1 cellular context compared by ENCODE assay signal in the genomic region with DNA sequence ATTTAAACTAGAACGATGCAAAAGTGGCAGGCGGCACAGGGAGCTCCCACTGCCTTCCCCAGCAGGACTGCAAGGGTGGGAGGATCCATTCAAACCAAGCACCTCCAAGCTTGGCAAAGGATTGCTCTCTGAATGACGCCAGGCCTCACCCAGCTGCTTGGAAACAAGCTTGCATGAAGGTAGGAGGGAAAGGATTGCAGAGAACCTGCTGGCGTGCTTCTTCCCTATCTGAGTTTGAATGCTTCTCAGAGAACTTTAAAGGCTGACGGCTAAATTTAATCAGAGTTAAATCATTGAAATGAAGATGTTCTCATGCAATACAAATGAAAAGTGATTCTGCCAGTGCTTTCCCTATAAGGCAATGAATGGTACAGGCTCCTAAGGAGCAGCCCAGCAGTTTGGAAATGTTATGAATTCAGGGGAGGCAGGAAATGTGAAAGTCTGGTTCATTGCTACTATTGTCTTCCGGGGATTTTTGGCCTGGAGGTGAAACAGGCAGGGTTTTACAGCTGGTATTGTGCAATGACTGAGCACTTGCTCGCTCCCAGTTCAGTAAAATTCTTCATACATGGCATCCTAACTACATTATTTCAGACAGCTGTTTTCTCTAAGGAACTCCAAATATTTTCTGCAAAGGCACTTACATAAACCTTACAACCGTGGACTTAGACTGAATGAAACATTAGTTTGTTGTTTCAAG.
TF ChIP-seq lines count a peak whose summit lies in the region.

No MANE protein-coding gene starts in this region.

TF ChIP-seq in HepG2, 621 proteins besides CTCF, POLR2A, EP300 and RAD21 (continued from another document and continues in another):
- TF ChIP-seq, protein P1, sequence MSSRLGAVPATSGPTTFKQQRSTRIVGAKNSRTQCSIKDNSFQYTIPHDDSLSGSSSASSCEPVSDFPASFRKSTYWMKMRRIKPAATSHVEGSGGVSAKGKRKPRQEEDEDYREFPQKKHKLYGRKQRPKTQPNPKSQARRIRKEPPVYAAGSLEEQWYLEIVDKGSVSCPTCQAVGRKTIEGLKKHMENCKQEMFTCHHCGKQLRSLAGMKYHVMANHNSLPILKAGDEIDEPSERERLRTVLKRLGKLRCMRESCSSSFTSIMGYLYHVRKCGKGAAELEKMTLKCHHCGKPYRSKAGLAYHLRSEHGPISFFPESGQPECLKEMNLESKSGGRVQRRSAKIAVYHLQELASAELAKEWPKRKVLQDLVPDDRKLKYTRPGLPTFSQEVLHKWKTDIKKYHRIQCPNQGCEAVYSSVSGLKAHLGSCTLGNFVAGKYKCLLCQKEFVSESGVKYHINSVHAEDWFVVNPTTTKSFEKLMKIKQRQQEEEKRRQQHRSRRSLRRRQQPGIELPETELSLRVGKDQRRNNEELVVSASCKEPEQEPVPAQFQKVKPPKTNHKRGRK (CRISPR knock-in tag; IDR thresholded peaks at IDR 0.05), result no peak
- TF ChIP-seq, protein P2, sequence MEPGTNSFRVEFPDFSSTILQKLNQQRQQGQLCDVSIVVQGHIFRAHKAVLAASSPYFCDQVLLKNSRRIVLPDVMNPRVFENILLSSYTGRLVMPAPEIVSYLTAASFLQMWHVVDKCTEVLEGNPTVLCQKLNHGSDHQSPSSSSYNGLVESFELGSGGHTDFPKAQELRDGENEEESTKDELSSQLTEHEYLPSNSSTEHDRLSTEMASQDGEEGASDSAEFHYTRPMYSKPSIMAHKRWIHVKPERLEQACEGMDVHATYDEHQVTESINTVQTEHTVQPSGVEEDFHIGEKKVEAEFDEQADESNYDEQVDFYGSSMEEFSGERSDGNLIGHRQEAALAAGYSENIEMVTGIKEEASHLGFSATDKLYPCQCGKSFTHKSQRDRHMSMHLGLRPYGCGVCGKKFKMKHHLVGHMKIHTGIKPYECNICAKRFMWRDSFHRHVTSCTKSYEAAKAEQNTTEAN (CRISPR knock-in tag; conservative IDR thresholded peaks at IDR 0.05), result no peak
- no peak; the same call in 1 of the 2 replicates for TF ChIP-seq NR2F6 (IDR thresholded peaks at IDR 0.05)
- 0 out of 2 replicates have a peak, but pooled peaks have one; percentile 42 for TF ChIP-seq NR2F6 (CRISPR knock-in tag; IDR thresholded peaks at IDR 0.05)
- peak; percentile 50; the same call in 1 of the 2 replicates for TF ChIP-seq ZNF331 (CRISPR knock-in tag; IDR thresholded peaks at IDR 0.05)
- TF ChIP-seq SAP130 (CRISPR knock-in tag; IDR thresholded peaks at IDR 0.05; ENCODE audit: low read depth), result peak; percentile 69
- TF ChIP-seq HDAC2 (CRISPR knock-in tag; IDR thresholded peaks at IDR 0.05), result 0 out of 2 replicates have a peak, but pooled peaks have one; percentile 35
- no peak for TF ChIP-seq SIX1 (CRISPR knock-in tag; IDR thresholded peaks at IDR 0.05; ENCODE audit: borderline replicate concordance)
- TF ChIP-seq, protein P3, sequence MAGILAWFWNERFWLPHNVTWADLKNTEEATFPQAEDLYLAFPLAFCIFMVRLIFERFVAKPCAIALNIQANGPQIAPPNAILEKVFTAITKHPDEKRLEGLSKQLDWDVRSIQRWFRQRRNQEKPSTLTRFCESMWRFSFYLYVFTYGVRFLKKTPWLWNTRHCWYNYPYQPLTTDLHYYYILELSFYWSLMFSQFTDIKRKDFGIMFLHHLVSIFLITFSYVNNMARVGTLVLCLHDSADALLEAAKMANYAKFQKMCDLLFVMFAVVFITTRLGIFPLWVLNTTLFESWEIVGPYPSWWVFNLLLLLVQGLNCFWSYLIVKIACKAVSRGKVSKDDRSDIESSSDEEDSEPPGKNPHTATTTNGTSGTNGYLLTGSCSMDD (CRISPR knock-in tag; IDR thresholded peaks at IDR 0.05), result no peak
- TF ChIP-seq ELF3 (CRISPR knock-in tag; IDR thresholded peaks at IDR 0.05), result peak; percentile 70; the same call in 1 of the 2 replicates
- TF ChIP-seq, protein P4, sequence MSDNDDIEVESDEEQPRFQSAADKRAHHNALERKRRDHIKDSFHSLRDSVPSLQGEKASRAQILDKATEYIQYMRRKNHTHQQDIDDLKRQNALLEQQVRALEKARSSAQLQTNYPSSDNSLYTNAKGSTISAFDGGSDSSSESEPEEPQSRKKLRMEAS (IDR thresholded peaks at IDR 0.05), result peak; percentile 39; the same call in 1 of the 2 replicates
- peak; percentile 52; the same call in 1 of the 2 replicates for TF ChIP-seq ZNF124 (CRISPR knock-in tag; IDR thresholded peaks at IDR 0.05)
- TF ChIP-seq, protein P5, sequence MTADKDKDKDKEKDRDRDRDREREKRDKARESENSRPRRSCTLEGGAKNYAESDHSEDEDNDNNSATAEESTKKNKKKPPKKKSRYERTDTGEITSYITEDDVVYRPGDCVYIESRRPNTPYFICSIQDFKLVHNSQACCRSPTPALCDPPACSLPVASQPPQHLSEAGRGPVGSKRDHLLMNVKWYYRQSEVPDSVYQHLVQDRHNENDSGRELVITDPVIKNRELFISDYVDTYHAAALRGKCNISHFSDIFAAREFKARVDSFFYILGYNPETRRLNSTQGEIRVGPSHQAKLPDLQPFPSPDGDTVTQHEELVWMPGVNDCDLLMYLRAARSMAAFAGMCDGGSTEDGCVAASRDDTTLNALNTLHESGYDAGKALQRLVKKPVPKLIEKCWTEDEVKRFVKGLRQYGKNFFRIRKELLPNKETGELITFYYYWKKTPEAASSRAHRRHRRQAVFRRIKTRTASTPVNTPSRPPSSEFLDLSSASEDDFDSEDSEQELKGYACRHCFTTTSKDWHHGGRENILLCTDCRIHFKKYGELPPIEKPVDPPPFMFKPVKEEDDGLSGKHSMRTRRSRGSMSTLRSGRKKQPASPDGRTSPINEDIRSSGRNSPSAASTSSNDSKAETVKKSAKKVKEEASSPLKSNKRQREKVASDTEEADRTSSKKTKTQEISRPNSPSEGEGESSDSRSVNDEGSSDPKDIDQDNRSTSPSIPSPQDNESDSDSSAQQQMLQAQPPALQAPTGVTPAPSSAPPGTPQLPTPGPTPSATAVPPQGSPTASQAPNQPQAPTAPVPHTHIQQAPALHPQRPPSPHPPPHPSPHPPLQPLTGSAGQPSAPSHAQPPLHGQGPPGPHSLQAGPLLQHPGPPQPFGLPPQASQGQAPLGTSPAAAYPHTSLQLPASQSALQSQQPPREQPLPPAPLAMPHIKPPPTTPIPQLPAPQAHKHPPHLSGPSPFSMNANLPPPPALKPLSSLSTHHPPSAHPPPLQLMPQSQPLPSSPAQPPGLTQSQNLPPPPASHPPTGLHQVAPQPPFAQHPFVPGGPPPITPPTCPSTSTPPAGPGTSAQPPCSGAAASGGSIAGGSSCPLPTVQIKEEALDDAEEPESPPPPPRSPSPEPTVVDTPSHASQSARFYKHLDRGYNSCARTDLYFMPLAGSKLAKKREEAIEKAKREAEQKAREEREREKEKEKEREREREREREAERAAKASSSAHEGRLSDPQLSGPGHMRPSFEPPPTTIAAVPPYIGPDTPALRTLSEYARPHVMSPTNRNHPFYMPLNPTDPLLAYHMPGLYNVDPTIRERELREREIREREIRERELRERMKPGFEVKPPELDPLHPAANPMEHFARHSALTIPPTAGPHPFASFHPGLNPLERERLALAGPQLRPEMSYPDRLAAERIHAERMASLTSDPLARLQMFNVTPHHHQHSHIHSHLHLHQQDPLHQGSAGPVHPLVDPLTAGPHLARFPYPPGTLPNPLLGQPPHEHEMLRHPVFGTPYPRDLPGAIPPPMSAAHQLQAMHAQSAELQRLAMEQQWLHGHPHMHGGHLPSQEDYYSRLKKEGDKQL (CRISPR knock-in tag; IDR thresholded peaks at IDR 0.05; ENCODE audit: low read depth), result no peak
- TF ChIP-seq SRF (IDR thresholded peaks at IDR 0.05; ENCODE audit: low read depth, low read length), result peak; percentile 82
- TF ChIP-seq, protein P6, sequence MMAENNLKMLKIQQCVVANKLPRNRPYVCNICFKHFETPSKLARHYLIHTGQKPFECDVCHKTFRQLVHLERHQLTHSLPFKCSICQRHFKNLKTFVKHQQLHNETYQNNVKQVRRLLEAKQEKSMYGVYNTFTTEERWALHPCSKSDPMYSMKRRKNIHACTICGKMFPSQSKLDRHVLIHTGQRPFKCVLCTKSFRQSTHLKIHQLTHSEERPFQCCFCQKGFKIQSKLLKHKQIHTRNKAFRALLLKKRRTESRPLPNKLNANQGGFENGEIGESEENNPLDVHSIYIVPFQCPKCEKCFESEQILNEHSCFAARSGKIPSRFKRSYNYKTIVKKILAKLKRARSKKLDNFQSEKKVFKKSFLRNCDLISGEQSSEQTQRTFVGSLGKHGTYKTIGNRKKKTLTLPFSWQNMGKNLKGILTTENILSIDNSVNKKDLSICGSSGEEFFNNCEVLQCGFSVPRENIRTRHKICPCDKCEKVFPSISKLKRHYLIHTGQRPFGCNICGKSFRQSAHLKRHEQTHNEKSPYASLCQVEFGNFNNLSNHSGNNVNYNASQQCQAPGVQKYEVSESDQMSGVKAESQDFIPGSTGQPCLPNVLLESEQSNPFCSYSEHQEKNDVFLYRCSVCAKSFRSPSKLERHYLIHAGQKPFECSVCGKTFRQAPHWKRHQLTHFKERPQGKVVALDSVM (CRISPR knock-in tag; IDR thresholded peaks at IDR 0.05), result no peak
- TF ChIP-seq IRF2 (CRISPR knock-in tag; IDR thresholded peaks at IDR 0.05), result 0 out of 2 replicates have a peak, but pooled peaks have one; percentile 10
- 0 out of 2 replicates have a peak, but pooled peaks have one; percentile 38 for TF ChIP-seq FOXJ3 (CRISPR knock-in tag; IDR thresholded peaks at IDR 0.05; ENCODE audit: borderline replicate concordance)
- TF ChIP-seq, protein P7, sequence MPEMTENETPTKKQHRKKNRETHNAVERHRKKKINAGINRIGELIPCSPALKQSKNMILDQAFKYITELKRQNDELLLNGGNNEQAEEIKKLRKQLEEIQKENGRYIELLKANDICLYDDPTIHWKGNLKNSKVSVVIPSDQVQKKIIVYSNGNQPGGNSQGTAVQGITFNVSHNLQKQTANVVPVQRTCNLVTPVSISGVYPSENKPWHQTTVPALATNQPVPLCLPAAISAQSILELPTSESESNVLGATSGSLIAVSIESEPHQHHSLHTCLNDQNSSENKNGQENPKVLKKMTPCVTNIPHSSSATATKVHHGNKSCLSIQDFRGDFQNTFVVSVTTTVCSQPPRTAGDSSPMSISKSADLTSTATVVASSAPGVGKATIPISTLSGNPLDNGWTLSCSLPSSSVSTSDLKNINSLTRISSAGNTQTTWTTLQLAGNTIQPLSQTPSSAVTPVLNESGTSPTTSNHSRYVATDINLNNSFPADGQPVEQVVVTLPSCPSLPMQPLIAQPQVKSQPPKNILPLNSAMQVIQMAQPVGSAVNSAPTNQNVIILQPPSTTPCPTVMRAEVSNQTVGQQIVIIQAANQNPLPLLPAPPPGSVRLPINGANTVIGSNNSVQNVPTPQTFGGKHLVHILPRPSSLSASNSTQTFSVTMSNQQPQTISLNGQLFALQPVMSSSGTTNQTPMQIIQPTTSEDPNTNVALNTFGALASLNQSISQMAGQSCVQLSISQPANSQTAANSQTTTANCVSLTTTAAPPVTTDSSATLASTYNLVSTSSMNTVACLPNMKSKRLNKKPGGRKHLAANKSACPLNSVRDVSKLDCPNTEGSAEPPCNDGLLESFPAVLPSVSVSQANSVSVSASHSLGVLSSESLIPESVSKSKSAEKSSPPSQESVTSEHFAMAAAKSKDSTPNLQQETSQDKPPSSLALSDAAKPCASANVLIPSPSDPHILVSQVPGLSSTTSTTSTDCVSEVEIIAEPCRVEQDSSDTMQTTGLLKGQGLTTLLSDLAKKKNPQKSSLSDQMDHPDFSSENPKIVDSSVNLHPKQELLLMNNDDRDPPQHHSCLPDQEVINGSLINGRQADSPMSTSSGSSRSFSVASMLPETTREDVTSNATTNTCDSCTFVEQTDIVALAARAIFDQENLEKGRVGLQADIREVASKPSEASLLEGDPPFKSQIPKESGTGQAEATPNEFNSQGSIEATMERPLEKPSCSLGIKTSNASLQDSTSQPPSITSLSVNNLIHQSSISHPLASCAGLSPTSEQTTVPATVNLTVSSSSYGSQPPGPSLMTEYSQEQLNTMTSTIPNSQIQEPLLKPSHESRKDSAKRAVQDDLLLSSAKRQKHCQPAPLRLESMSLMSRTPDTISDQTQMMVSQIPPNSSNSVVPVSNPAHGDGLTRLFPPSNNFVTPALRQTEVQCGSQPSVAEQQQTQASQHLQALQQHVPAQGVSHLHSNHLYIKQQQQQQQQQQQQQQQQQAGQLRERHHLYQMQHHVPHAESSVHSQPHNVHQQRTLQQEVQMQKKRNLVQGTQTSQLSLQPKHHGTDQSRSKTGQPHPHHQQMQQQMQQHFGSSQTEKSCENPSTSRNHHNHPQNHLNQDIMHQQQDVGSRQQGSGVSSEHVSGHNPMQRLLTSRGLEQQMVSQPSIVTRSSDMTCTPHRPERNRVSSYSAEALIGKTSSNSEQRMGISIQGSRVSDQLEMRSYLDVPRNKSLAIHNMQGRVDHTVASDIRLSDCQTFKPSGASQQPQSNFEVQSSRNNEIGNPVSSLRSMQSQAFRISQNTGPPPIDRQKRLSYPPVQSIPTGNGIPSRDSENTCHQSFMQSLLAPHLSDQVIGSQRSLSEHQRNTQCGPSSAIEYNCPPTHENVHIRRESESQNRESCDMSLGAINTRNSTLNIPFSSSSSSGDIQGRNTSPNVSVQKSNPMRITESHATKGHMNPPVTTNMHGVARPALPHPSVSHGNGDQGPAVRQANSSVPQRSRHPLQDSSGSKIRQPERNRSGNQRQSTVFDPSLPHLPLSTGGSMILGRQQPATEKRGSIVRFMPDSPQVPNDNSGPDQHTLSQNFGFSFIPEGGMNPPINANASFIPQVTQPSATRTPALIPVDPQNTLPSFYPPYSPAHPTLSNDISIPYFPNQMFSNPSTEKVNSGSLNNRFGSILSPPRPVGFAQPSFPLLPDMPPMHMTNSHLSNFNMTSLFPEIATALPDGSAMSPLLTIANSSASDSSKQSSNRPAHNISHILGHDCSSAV (CRISPR knock-in tag; IDR thresholded peaks at IDR 0.05; ENCODE audit: borderline replicate concordance), result no peak
- TF ChIP-seq, protein P8, sequence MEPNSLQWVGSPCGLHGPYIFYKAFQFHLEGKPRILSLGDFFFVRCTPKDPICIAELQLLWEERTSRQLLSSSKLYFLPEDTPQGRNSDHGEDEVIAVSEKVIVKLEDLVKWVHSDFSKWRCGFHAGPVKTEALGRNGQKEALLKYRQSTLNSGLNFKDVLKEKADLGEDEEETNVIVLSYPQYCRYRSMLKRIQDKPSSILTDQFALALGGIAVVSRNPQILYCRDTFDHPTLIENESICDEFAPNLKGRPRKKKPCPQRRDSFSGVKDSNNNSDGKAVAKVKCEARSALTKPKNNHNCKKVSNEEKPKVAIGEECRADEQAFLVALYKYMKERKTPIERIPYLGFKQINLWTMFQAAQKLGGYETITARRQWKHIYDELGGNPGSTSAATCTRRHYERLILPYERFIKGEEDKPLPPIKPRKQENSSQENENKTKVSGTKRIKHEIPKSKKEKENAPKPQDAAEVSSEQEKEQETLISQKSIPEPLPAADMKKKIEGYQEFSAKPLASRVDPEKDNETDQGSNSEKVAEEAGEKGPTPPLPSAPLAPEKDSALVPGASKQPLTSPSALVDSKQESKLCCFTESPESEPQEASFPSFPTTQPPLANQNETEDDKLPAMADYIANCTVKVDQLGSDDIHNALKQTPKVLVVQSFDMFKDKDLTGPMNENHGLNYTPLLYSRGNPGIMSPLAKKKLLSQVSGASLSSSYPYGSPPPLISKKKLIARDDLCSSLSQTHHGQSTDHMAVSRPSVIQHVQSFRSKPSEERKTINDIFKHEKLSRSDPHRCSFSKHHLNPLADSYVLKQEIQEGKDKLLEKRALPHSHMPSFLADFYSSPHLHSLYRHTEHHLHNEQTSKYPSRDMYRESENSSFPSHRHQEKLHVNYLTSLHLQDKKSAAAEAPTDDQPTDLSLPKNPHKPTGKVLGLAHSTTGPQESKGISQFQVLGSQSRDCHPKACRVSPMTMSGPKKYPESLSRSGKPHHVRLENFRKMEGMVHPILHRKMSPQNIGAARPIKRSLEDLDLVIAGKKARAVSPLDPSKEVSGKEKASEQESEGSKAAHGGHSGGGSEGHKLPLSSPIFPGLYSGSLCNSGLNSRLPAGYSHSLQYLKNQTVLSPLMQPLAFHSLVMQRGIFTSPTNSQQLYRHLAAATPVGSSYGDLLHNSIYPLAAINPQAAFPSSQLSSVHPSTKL (CRISPR knock-in tag; IDR thresholded peaks at IDR 0.05), result peak; percentile 73
- TF ChIP-seq TBX2 (CRISPR knock-in tag; IDR thresholded peaks at IDR 0.05; ENCODE audit: borderline replicate concordance), result 0 out of 2 replicates have a peak, but pooled peaks have one; percentile 53
- no peak for TF ChIP-seq SRSF1 (optimal IDR thresholded peaks at IDR 0.05; ENCODE audit: low read depth, low read length)
